ENCODE assay signal across 8 cellular contexts in the genomic region with DNA sequence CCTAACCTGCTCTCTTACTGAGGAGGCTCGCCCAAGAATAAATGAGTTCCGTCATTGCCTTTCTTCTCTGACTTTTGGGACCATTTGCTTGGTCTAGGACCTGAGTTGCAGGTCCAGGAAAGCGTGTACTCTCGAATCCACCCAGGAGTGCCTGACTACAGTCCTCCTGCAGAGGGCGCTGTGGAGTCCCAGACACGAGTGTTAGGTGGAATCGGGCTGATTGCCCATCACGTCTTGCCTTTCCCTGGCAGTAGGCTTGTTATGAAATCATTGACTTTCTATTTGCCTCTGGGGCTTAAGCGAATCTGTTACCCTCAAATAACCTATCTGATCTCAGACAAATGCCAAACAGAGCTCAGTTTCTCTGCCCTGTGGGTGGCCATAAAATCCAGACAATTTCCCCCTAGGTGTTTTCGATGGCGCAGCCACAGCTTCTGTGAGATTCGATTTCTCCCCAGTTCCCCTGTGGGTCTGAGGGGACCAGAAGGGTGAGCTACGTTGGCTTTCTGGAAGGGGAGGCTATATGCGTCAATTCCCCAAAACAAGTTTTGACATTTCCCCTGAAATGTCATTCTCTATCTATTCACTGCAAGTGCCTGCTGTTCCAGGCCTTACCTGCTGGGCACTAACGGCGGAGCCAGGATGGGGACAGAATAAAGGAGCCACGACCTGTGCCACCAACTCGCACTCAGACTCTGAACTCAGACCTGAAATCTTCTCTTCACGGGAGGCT. TPM values are rescaled to one million over a fixed set of nuclear protein-coding genes. Genes with fewer than 3 reads are reported as not detected.
DNase-seq lines count a peak whose midpoint lies in the region; ATAC-seq and TF ChIP-seq lines count a peak whose summit lies in the region.

A gene with protein sequence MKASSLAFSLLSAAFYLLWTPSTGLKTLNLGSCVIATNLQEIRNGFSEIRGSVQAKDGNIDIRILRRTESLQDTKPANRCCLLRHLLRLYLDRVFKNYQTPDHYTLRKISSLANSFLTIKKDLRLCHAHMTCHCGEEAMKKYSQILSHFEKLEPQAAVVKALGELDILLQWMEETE (plus strand): TSS at position 685 of the 733 bp plus-strand sequence. CDS start 230 bp downstream, outside the sequence.

- no peaks in the 10 kb centered on the region for H3K4me1 ChIP-seq in CD4-positive, CD25-positive, alpha-beta regulatory T cell (ENCODE audit: control insufficient read depth, insufficient read depth, low read length, poor library complexity, severe bottlenecking)
- H3K4me1 ChIP-seq in OCI-LY7 (ENCODE audit: insufficient read depth, low read length, poor library complexity, severe bottlenecking) (no peaks in the 10 kb centered on the region), thoracic aorta (ENCODE audit: control insufficient read depth in 1 of 2, low read depth in 2 of 2) (no peaks in the 10 kb centered on the region)

- peak; percentile 81 for ATAC-seq in CD4-positive, CD25-positive, alpha-beta regulatory T cell (ENCODE audit: low read depth in 2 of 2)
- ATAC-seq in activated T-cell treated with anti-CD3 and anti-CD28 coated beads, Interleukin-2, amount 50 U/mL, for 4 hours: peak; percentile 70 to 88
- peak; percentile 65 for ATAC-seq in omental fat pad (ENCODE audit: low FRiP score)
- ATAC-seq in thoracic aorta (ENCODE audit: insufficient number of reproducible peaks, low FRiP score, low read depth): no peak
- ATAC-seq in GM21515 (IDR thresholded peaks at IDR 0.05; ENCODE audit: unreplicated experiment): no peak

- intact Hi-C loops in OCI-LY7 (cut with micrococcal nuclease; ENCODE audit: unreplicated experiment): loop anchor here (5.0 kb wide), 2 partner anchors 47 to 117 kb away; no protein-coding TSS in a partner anchor

- CTCF ChIA-PET in OCI-LY7 (lab: Charles Lee; ENCODE audit: unreplicated experiment): interaction anchor here (1.3 kb wide), 1 partner anchor 48 kb away, joined by 3 read pairs; no protein-coding TSS in a partner anchor

- no peak within 1 kb of the TSS for H3K4me3 Mint-ChIP-seq in CD4-positive, CD25-positive, alpha-beta regulatory T cell
- no peak within 1 kb of the TSS for H3K4me3 Mint-ChIP-seq in HFFc6
- no peak within 1 kb of the TSS for H3K4me3 Mint-ChIP-seq in activated T-cell treated with anti-CD3 and anti-CD28 coated beads, Interleukin-2, amount 50 U/mL, for 4 hours

- POLR2A ChIA-PET in OCI-LY7 (lab: Charles Lee): interaction anchor here (1.0 kb wide), 1 partner anchor 117 kb away, joined by 4 read pairs; no protein-coding TSS in a partner anchor

- no TSS peak for BruUV-seq in OCI-LY7 (replicated peaks; lab: Mats Ljungman, UMichigan)

- H4K20me1 ChIP-seq in OCI-LY7 (ENCODE audit: insufficient read depth, low read length): no peaks in the 10 kb centered on the region

- peaks cover 0 to 6% (median 4%) of the 10 kb centered on the region in 4 donors for H3K4me1 Mint-ChIP-seq in CD4-positive, CD25-positive, alpha-beta regulatory T cell
- peaks cover 31% of the 10 kb centered on the region for H3K4me1 Mint-ChIP-seq in HFFc6 (ENCODE audit: low read depth)
- H3K4me1 Mint-ChIP-seq in activated T-cell treated with anti-CD3 and anti-CD28 coated beads, Interleukin-2, amount 50 U/mL, for 4 hours (ENCODE audit: low read depth): peaks cover 11% of the 10 kb centered on the region

- H3K27me3 ChIP-seq in CD4-positive, CD25-positive, alpha-beta regulatory T cell (ENCODE audit: control insufficient read depth, insufficient read depth, low read length): peaks cover 20% of the 10 kb centered on the region
- H3K27me3 ChIP-seq in thoracic aorta (replicated peaks; ENCODE audit: insufficient read depth): no peaks in the 10 kb centered on the region

- H3K27ac ChIP-seq in CD4-positive, CD25-positive, alpha-beta regulatory T cell (ENCODE audit: insufficient read depth, low read length, poor library complexity, severe bottlenecking): no peak within 1 kb of the TSS
- H3K27ac ChIP-seq in OCI-LY7 (ENCODE audit: low read depth, low read length, poor library complexity, severe bottlenecking) (no peak within 1 kb of the TSS), thoracic aorta (no peak within 1 kb of the TSS)

- no peaks in the 10 kb centered on the region for H3K79me2 ChIP-seq in OCI-LY7 (ENCODE audit: insufficient read depth, low read depth, low read length)

- peaks cover 45% of the 10 kb centered on the region for H3K27me3 Mint-ChIP-seq in CD4-positive, CD25-positive, alpha-beta regulatory T cell
- peaks cover 12% of the 10 kb centered on the region for H3K27me3 Mint-ChIP-seq in HFFc6 (ENCODE audit: insufficient read depth)
- H3K27me3 Mint-ChIP-seq in activated T-cell treated with anti-CD3 and anti-CD28 coated beads, Interleukin-2, amount 50 U/mL, for 4 hours (ENCODE audit: low read depth): peaks cover 12% of the 10 kb centered on the region

- no peaks in the 10 kb centered on the region for H3K9me3 Mint-ChIP-seq in CD4-positive, CD25-positive, alpha-beta regulatory T cell
- H3K9me3 Mint-ChIP-seq in HFFc6: no peaks in the 10 kb centered on the region
- H3K9me3 Mint-ChIP-seq in activated T-cell treated with anti-CD3 and anti-CD28 coated beads, Interleukin-2, amount 50 U/mL, for 4 hours: no peaks in the 10 kb centered on the region

- DNase-seq in CD4-positive, CD25-positive, alpha-beta regulatory T cell: peak; percentile 71 to 78 (median 75)
- DNase-seq in HFFc6 (peak; percentile 82), OCI-LY7 (ENCODE audit: low spot score) (peak; percentile 69), fibroblast of the aortic adventitia (ENCODE audit: low read depth) (peak; percentile 88), omental fat pad (ENCODE audit: low spot score) (peak; percentile 93), thoracic aorta (ENCODE audit: low spot score) (peak; percentile 31)
- peak; percentile 88 for DNase-seq in activated T-cell treated with anti-CD3 and anti-CD28 coated beads, Interleukin-2, amount 50 U/mL, for 4 hours

- H3K9me2 ChIP-seq in OCI-LY7 (ENCODE audit: insufficient read depth, low read length): no peaks in the 10 kb centered on the region

- peak; percentile 96 for TF ChIP-seq CTCF in HFFc6 (IDR thresholded peaks at IDR 0.05)
- TF ChIP-seq CTCF in OCI-LY7 (conservative IDR thresholded peaks at IDR 0.05; ENCODE audit: low read length): peak; percentile 89
- peak; percentile 96 for TF ChIP-seq CTCF in fibroblast of the aortic adventitia (IDR thresholded peaks at IDR 0.05; ENCODE audit: insufficient read depth, low read length)
- TF ChIP-seq CTCF in omental fat pad (IDR thresholded peaks at IDR 0.05): peak in 1 of 3 donors; percentile 71
- peak; percentile 47 for TF ChIP-seq CTCF in thoracic aorta (IDR thresholded peaks at IDR 0.05)

- no peaks in the 10 kb centered on the region for H3K36me3 ChIP-seq in CD4-positive, CD25-positive, alpha-beta regulatory T cell (ENCODE audit: control insufficient read depth, insufficient read depth, low read length)
- H3K36me3 ChIP-seq in OCI-LY7 (ENCODE audit: insufficient read depth, low read length) (no peaks in the 10 kb centered on the region), thoracic aorta (no peaks in the 10 kb centered on the region)

- H3K9me3 ChIP-seq in CD4-positive, CD25-positive, alpha-beta regulatory T cell (ENCODE audit: control insufficient read depth in 2 of 2, low read length in 2 of 2): no peaks in the 10 kb centered on the region
- no peaks in the 10 kb centered on the region for H3K9me3 ChIP-seq in OCI-LY7 (ENCODE audit: low read length)
- H3K9me3 ChIP-seq in thoracic aorta: no peaks in the 10 kb centered on the region

- no peak within 1 kb of the TSS for H3K4me2 ChIP-seq in OCI-LY7 (ENCODE audit: low read length)

- peak within 1 kb of the TSS in 2 of 3 donors; percentile 24 to 37 for H3K27ac Mint-ChIP-seq in CD4-positive, CD25-positive, alpha-beta regulatory T cell
- H3K27ac Mint-ChIP-seq in HFFc6: no peak within 1 kb of the TSS

- H2AFZ ChIP-seq in OCI-LY7 (ENCODE audit: low read length): no peak within 1 kb of the TSS

- no peaks in the 10 kb centered on the region for H3K36me3 Mint-ChIP-seq in CD4-positive, CD25-positive, alpha-beta regulatory T cell
- no peaks in the 10 kb centered on the region for H3K36me3 Mint-ChIP-seq in HFFc6 (ENCODE audit: low read depth)
- no peaks in the 10 kb centered on the region for H3K36me3 Mint-ChIP-seq in activated T-cell treated with anti-CD3 and anti-CD28 coated beads, Interleukin-2, amount 50 U/mL, for 4 hours (ENCODE audit: insufficient read depth)

- no peak within 1 kb of the TSS for H3K4me3 ChIP-seq in CD4-positive, CD25-positive, alpha-beta regulatory T cell (ENCODE audit: low read depth, low read length)
- H3K4me3 ChIP-seq in OCI-LY7 (ENCODE audit: low read depth, low read length, poor library complexity, severe bottlenecking) (no peak within 1 kb of the TSS), fibroblast of the aortic adventitia (ENCODE audit: low read depth, low read length) (no peak within 1 kb of the TSS), thoracic aorta (no peak within 1 kb of the TSS)

RNA-seq across cellular contexts. Expression of the gene that starts here (rescaled TPM):
- not detected for total RNA-seq in CD4-positive, CD25-positive, alpha-beta regulatory T cell
- not detected for polyA plus RNA-seq in CD4-positive, CD25-positive, alpha-beta regulatory T cell
- not detected for total RNA-seq in HFFc6 (2021; fragmentation: NEBNext Ultra II Directional; extraction: Animal tissue kit (Norgen Biotek cat#: 25700))
- not detected in 2 replicates for total RNA-seq in OCI-LY7 (2014; rRNA removed; shearing (Covaris generic))
- not detected in 2 replicates for total RNA-seq in OCI-LY7 (2022)
- total RNA-seq in activated T-cell treated with anti-CD3 and anti-CD28 coated beads, Interleukin-2, amount 50 U/mL, for 4 hours: not detected
- total RNA-seq in fibroblast of the aortic adventitia (ENCODE audit: low replicate concordance): not detected in 2 replicates
- total RNA-seq in omental fat pad: 1 to 10 TPM in 2 of 4 donors, under 1 TPM in 1, not detected in 1; 0.82 to 8.6 (median 8.2) TPM
- total RNA-seq in thoracic aorta: not detected

Comparison
In these comparisons a context has a peak if more than half of its experiments do, and no peak if none do; other contexts are left out.
1. Peak in DNase-seq and ATAC-seq in CD4-positive, CD25-positive, alpha-beta regulatory T cell; RNA of the gene not detected or under 1 TPM.
2. Peak in DNase-seq in HFFc6; RNA of the gene not detected or under 1 TPM.
3. Peak in DNase-seq in OCI-LY7; RNA of the gene not detected or under 1 TPM.
4. Peak in DNase-seq and ATAC-seq in activated T-cell treated with anti-CD3 and anti-CD28 coated beads, Interleukin-2, amount 50 U/mL, for 4 hours; RNA of the gene not detected or under 1 TPM.
5. Peak in DNase-seq in fibroblast of the aortic adventitia; RNA of the gene not detected or under 1 TPM.
6. Peak in DNase-seq in thoracic aorta; RNA of the gene not detected or under 1 TPM.
7. DNase-seq: peak in every context shown above with its lines; median percentile 93 in omental fat pad; 88 in activated T-cell treated with anti-CD3 and anti-CD28 coated beads, Interleukin-2, amount 50 U/mL, for 4 hours; 88 in fibroblast of the aortic adventitia; 82 in HFFc6; 75 in CD4-positive, CD25-positive, alpha-beta regulatory T cell; 69 in OCI-LY7; 31 in thoracic aorta.